In the genomic region with DNA sequence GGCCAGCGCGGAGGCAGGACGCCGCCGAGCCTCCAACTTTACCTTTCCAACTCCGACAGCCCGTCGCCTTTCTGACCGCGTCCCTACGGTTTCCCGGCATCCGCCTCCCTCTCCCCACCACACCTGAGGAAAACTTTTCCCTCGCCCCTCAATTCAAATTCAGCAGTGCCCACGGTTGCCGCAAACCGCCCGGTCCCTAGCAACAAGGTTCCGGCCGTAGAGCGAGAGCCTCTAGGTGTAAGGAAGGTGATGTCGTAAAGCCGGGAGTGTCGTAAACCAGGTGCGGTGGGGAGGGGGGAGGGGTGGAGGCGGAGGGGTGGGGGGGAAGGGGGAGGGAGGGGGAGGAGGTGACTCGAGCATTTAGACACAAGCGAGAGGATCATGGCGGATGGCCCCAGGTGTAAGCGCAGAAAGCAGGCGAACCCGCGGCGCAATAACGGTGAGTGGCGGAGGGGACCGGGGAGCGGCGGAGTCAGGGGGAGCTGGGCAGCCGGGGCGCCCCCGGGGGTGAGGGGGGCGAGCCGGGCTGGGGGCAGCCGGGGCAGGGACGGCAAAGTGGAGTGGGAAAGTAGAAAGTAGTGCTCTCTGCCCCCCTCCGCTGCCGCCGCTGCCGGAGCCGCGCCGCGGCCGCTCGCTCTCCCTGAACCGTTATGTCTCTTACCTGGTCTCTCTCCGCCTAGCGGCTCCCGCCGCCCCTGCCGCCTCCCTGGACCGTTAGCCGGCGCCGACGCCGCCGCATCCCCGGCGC, we compare ENCODE assay signal across 8 cellular contexts. TPM values are rescaled to one million over a fixed set of nuclear protein-coding genes. Genes with fewer than 3 reads are reported as not detected.
DNase-seq lines count a peak whose midpoint lies in the region; ATAC-seq and TF ChIP-seq lines count a peak whose summit lies in the region.

A gene (plus strand): TSS at position 363 of the 748 bp plus-strand sequence. CDS start 19 bp downstream, at position 382.

- peak within 1 kb of the TSS; percentile 85 to 89 for H3K4me3 ChIP-seq in left lung

- no peaks in the 10 kb centered on the region for H3K9me3 ChIP-seq in left lung

- CTCF ChIA-PET in activated CD4-positive, alpha-beta T cell treated with anti-CD3 and anti-CD28 coated beads, Interleukin-2, amount 10 ng/mL, durations not matched to agents 7 days and 5 days (lab: Charles Lee), result no interaction called here

- no peaks in the 10 kb centered on the region for H3K27me3 Mint-ChIP-seq in activated CD4-positive, alpha-beta T cell treated with anti-CD3 and anti-CD28 coated beads, Interleukin-2, amount 10 ng/mL, durations not matched to agents 7 days and 5 days

- H3K4me1 ChIP-seq in left lung, result peaks cover 0 to 26% of the 10 kb centered on the region in 2 donors

- peak; percentile 40 to 53 for TF ChIP-seq CTCF in left lung (IDR thresholded peaks at IDR 0.05)

- H3K4me1 Mint-ChIP-seq in activated CD4-positive, alpha-beta T cell treated with anti-CD3 and anti-CD28 coated beads, Interleukin-2, amount 10 ng/mL, durations not matched to agents 7 days and 5 days, result peaks cover 43% of the 10 kb centered on the region

- H3K36me3 ChIP-seq in left lung, result no peaks in the 10 kb centered on the region

- peak within 1 kb of the TSS; percentile 94 for H3K4me3 Mint-ChIP-seq in activated CD4-positive, alpha-beta T cell treated with anti-CD3 and anti-CD28 coated beads, Interleukin-2, amount 10 ng/mL, durations not matched to agents 7 days and 5 days

- peak; percentile 29 for ATAC-seq in GM19025 (IDR thresholded peaks at IDR 0.05; ENCODE audit: low read depth, unreplicated experiment)
- peak; percentile 50 for ATAC-seq in HG03354 (IDR thresholded peaks at IDR 0.05; ENCODE audit: poor library complexity, severe bottlenecking, unreplicated experiment)
- ATAC-seq in left lung, result peak; percentile 89

- H3K27me3 ChIP-seq in left lung, result peaks cover 8 to 36% of the 10 kb centered on the region in 2 donors

- H3K27ac ChIP-seq in left lung, result peak within 1 kb of the TSS; percentile 89 to 94

- peak within 1 kb of the TSS; percentile 99 for H3K27ac Mint-ChIP-seq in activated CD4-positive, alpha-beta T cell treated with anti-CD3 and anti-CD28 coated beads, Interleukin-2, amount 10 ng/mL, durations not matched to agents 7 days and 5 days

- intact Hi-C loops in left lung (cut with DNase I), result loop anchor here in 1 of 2 donors (10.0 kb wide), 1 partner anchor 284 kb away; a partner anchor contains a TSS

- POLR2A ChIA-PET in activated CD4-positive, alpha-beta T cell treated with anti-CD3 and anti-CD28 coated beads, Interleukin-2, amount 10 ng/mL, durations not matched to agents 7 days and 5 days (lab: Charles Lee), result no interaction called here

- H3K9me3 Mint-ChIP-seq in activated CD4-positive, alpha-beta T cell treated with anti-CD3 and anti-CD28 coated beads, Interleukin-2, amount 10 ng/mL, durations not matched to agents 7 days and 5 days, result no peaks in the 10 kb centered on the region

- H3K36me3 Mint-ChIP-seq in activated CD4-positive, alpha-beta T cell treated with anti-CD3 and anti-CD28 coated beads, Interleukin-2, amount 10 ng/mL, durations not matched to agents 7 days and 5 days (ENCODE audit: low read depth), result peaks cover 13% of the 10 kb centered on the region

- DNase-seq in AML-193 (lab: John Stamatoyannopoulos, UW) (peak; percentile 70 to 82), NCI-H460 (ENCODE audit: extremely low read depth, low read depth) (peak; percentile 78), dedifferentiated amniotic fluid mesenchymal stem cell (ENCODE audit: extremely low spot score) (peak; percentile 74), left lung (peak; percentile 87 to 91)
- peak; percentile 95 for DNase-seq in activated CD4-positive, alpha-beta T cell treated with anti-CD3 and anti-CD28 coated beads, Interleukin-2, amount 10 ng/mL, durations not matched to agents 7 days and 5 days
- peak; percentile 88 for DNase-seq in stimulated activated CD4-positive, alpha-beta T cell treated with anti-CD3 and anti-CD28 coated beads, Interleukin-4, amount 100 ng/mL, for 1 hour

RNA-seq across cellular contexts. Expression of the gene that starts here (rescaled TPM):
- 10.3 and 10.8 TPM in 2 replicates for total RNA-seq in NCI-H460 (2014; rRNA removed; shearing (Covaris generic))
- 4.3 TPM in 2 replicates for polyA plus RNA-seq in NCI-H460 (2014; cell fraction: nucleus; rRNA removed)
- total RNA-seq in activated CD4-positive, alpha-beta T cell treated with anti-CD3 and anti-CD28 coated beads, Interleukin-2, amount 10 ng/mL, durations not matched to agents 7 days and 5 days, result 10 to 100 TPM; 36.1 to 46.2 TPM
- total RNA-seq in left lung, result 10 to 100 TPM; 31.3 to 33.8 TPM

Comparison
In these comparisons a context has a peak if more than half of its experiments do, and no peak if none do; other contexts are left out.
1. Peak in every context shown above with its lines: DNase-seq, ATAC-seq, H3K4me3 ChIP-seq and H3K27ac ChIP-seq.
2. ATAC-seq: peak in every context shown above with its lines; median percentile 89 in left lung; 50 in HG03354; 29 in GM19025.